11 cellular contexts compared by ENCODE assay signal in genomic region chr4:23889368-23889767, GRCh38. TPM values are rescaled to one million over a fixed set of nuclear protein-coding genes. Genes with fewer than 3 reads are reported as not detected.
DNase-seq lines count a peak whose midpoint lies in the region; TF ChIP-seq lines count a peak whose summit lies in the region.
"Had no signal": no experiment of that assay in that cellular context is flagged by ENCODE, and none has a peak within 500 bp of the region (broad histone marks: within the 10 kb centered on the region; RNA-seq: fewer than 3 reads in every experiment).

No MANE protein-coding gene starts in this region.

- H3K27me3 ChIP-seq in brain microvascular endothelial cell (replicated peaks) (no peaks in the 10 kb centered on the region), subcutaneous abdominal adipose tissue (ENCODE audit: control insufficient read depth in 5 of 5, insufficient read depth in 4 of 5, low read length in 5 of 5) (no peaks in the 10 kb centered on the region)

- TF ChIP-seq CTCF in HEK293 (tag by site-specific recombination; IDR thresholded peaks at IDR 0.05) (no peak), brain microvascular endothelial cell (IDR thresholded peaks at IDR 0.05; ENCODE audit: low read depth, low read length, missing control alignments) (no peak), lower leg skin (IDR thresholded peaks at IDR 0.05) (no peak)

- DNase-seq in brain microvascular endothelial cell: no peak
- no peak for DNase-seq in lower leg skin (ENCODE audit: low spot score in 2 of 2)
- no peak for DNase-seq in SKM-1 treated with dmso at 0.1 percent for 144 hours (lab: John Stamatoyannopoulos, UW; ENCODE audit: unreplicated experiment)
- DNase-seq in COLO668 (lab: John Stamatoyannopoulos, UW; ENCODE audit: unreplicated experiment): no peak
- no peak for DNase-seq in activated CD4-positive, alpha-beta T cell treated with anti-CD3 and anti-CD28 coated beads, Interleukin-2, amount 50 U/mL, for 1 hour
- DNase-seq in putamen (ENCODE audit: low spot score): no peak
- DNase-seq: immature natural killer cell, KG1, PC-9 had no signal

- peak overlapping the region; percentile 26 to 81 (median 67) for H3K9ac ChIP-seq in subcutaneous abdominal adipose tissue (ENCODE audit: low read length in 5 of 5)

- H3K36me3 ChIP-seq in HEK293 (ENCODE audit: control insufficient read depth in 2 of 2, insufficient read depth in 1 of 2, low read length in 2 of 2) (no peaks in the 10 kb centered on the region), brain microvascular endothelial cell (replicated peaks) (no peaks in the 10 kb centered on the region), subcutaneous abdominal adipose tissue (ENCODE audit: control insufficient read depth in 5 of 5, insufficient read depth in 5 of 5, low read length in 5 of 5) (no peaks in the 10 kb centered on the region)

- intact Hi-C loops in lower leg skin (cut with DNase I; ENCODE audit: low total_unique reads): no loop called here

- H3K9me3 ChIP-seq in HEK293 (ENCODE audit: control insufficient read depth, insufficient read depth, low read depth, low read length) (no peaks in the 10 kb centered on the region), subcutaneous abdominal adipose tissue (ENCODE audit: control insufficient read depth in 5 of 5, low read length in 5 of 5) (no peaks in the 10 kb centered on the region)

- CTCF ChIA-PET in HEK293 (lab: Yijun Ruan, JAX): interaction anchor here (0.7 to 2.2 kb wide), 3 partner anchors 14 to 82 kb away, joined by 3 to 8 read pairs (median 3); no protein-coding TSS in a partner anchor

- in situ Hi-C loops in brain microvascular endothelial cell (cut with HindIII; ENCODE audit: low pct_ligation_motif_present, low sequenced_read_pairs): no loop called here

- H3K4me1 ChIP-seq in HEK293 (ENCODE audit: control insufficient read depth, insufficient read depth, low read length) (no peaks in the 10 kb centered on the region), subcutaneous abdominal adipose tissue (ENCODE audit: control insufficient read depth in 5 of 5, insufficient read depth in 5 of 5, low read length in 5 of 5) (peaks cover 3 to 35% (median 33%) of the 10 kb centered on the region in 5 donors)

- WGBS in lower leg skin, 2 donors: 3 to 4% methylated on average over 3 of the region's 3 CpGs

- peak overlapping the region; percentile 47 for H3K4me3 ChIP-seq in HEK293 (ENCODE audit: low read depth, low read length)
- H3K4me3 ChIP-seq in brain microvascular endothelial cell (ENCODE audit: low read depth, low read length): peak overlapping the region; percentile 60
- H3K4me3 ChIP-seq in lower leg skin (ENCODE audit: low read depth, poor library complexity, severe bottlenecking): peak overlapping the region; percentile 34
- peak overlapping the region; percentile 65 to 87 (median 75) for H3K4me3 ChIP-seq in subcutaneous abdominal adipose tissue (ENCODE audit: low read depth in 1 of 5, low read length in 5 of 5)
- H3K4me3 ChIP-seq: PC-9 had no signal

- TF ChIP-seq POLR2A in lower leg skin (IDR thresholded peaks at IDR 0.05): no peak

- H3K27ac ChIP-seq in HEK293 (ENCODE audit: extremely low read depth, low read depth, low read length): no peak overlapping the region
- no peak overlapping the region for H3K27ac ChIP-seq in brain microvascular endothelial cell
- H3K27ac ChIP-seq in subcutaneous abdominal adipose tissue (ENCODE audit: low read depth, low read length): peak overlapping the region; percentile 90
- H3K27ac ChIP-seq: PC-9 had no signal

- POLR2A ChIA-PET in HEK293 (lab: Yijun Ruan, JAX): interaction anchor here (1.1 to 1.2 kb wide), 2 partner anchors 8 to 10 kb away, joined by 3 read pairs; no protein-coding TSS in a partner anchor

TF ChIP-seq in HEK293, 187 proteins besides CTCF, POLR2A, EP300 and RAD21:
- no peak for TF ChIP-seq YY2 (tag by site-specific recombination; IDR thresholded peaks at IDR 0.05)
- no peak for TF ChIP-seq ZSCAN4 (tag by site-specific recombination; IDR thresholded peaks at IDR 0.05)
- TF ChIP-seq IKZF3 (tag by site-specific recombination; IDR thresholded peaks at IDR 0.05): no peak
- no peak for TF ChIP-seq ZNF248 (tag by site-specific recombination; IDR thresholded peaks at IDR 0.05)
- TF ChIP-seq ZNF324 (tag by site-specific recombination; IDR thresholded peaks at IDR 0.05): no peak
- no peak for TF ChIP-seq ZNF501 (tag by site-specific recombination; IDR thresholded peaks at IDR 0.05)
- TF ChIP-seq ZNF221 (tag by site-specific recombination; IDR thresholded peaks at IDR 0.05; ENCODE audit: borderline replicate concordance): no peak
- no peak for TF ChIP-seq PRDM4 (tag by site-specific recombination; IDR thresholded peaks at IDR 0.05)
- no peak for TF ChIP-seq ZNF433 (tag by site-specific recombination; IDR thresholded peaks at IDR 0.05; ENCODE audit: low read depth)
- no peak for TF ChIP-seq ZIC2 (tag by site-specific recombination; IDR thresholded peaks at IDR 0.05)
- no peak for TF ChIP-seq ZNF184 (tag by site-specific recombination; IDR thresholded peaks at IDR 0.05)

RNA-seq across cellular contexts. Expression of gene PPARGC1A, which starts 0.5 kb away (rescaled TPM):
- 10 to 100 TPM in 2 of 4 donors, 1 to 10 TPM in 2; 3.4 to 40.0 (median 14.1) TPM for total RNA-seq in lower leg skin
- total RNA-seq: PC-9 had no signal
